In the genomic region with DNA sequence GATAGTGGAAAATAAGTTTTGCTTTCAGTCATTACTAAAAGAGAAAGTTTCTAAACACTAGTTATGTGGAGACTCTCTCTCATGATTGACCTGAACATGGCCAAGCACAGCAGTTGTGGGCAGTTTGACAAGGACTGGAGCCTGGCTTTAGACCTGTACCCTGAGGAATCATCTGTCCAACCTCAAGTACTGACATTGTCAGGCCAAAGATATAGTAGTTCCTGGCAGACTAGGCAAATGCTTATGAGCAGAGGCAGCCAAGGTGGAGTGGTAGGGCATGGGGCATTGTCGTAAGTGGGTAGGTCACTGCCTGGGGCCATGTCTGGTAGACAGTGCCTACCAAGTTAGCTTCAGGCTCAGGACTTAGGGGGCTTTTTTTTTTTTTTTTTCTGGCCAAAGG, we compare ENCODE assay signal across 18 cellular contexts. TPM values are rescaled to one million over a fixed set of nuclear protein-coding genes. Genes with fewer than 3 reads are reported as not detected.
DNase-seq lines count a peak whose midpoint lies in the region; ATAC-seq and TF ChIP-seq lines count a peak whose summit lies in the region.
"Had no signal": no experiment of that assay in that cellular context is flagged by ENCODE, and none has a peak within 500 bp of the region (broad histone marks: within the 10 kb centered on the region; RNA-seq: fewer than 3 reads in every experiment).

No MANE protein-coding gene starts in this region.

- intact Hi-C loops in Right ventricle myocardium inferior (cut with DNase I): no loop called here
- intact Hi-C loops in left cardiac atrium (cut with DNase I): no loop called here
- intact Hi-C loops in left ventricle myocardium inferior (cut with micrococcal nuclease): no loop called here

- no peak for TF ChIP-seq CTCF in left ventricle myocardium inferior (IDR thresholded peaks at IDR 0.05; ENCODE audit: borderline replicate concordance)

- H3K27me3 ChIP-seq in left ventricle myocardium inferior (ENCODE audit: low read depth): no peaks in the 10 kb centered on the region
- H3K27me3 ChIP-seq: BLaER1 had no signal

- DNase-seq in Right ventricle myocardium inferior (ENCODE audit: missing footprints) (no peak), left cardiac atrium (no peak), NCI-H69 (lab: John Stamatoyannopoulos, UW) (peak; percentile 6), left ventricle myocardium inferior (peak; percentile 18), NCI-H774 (lab: John Stamatoyannopoulos, UW) (no peak)
- no peak for DNase-seq in activated CD4-positive, alpha-beta T cell treated with anti-CD3 and anti-CD28 coated beads for 48 hours
- DNase-seq: Caco-2; CD4-positive, CD25-positive, alpha-beta regulatory T cell; CD8-positive, alpha-beta T cell; DMS153; DND-41; H9 had no signal

- H3K9me3 ChIP-seq in left ventricle myocardium inferior (replicated peaks): no peaks in the 10 kb centered on the region
- H3K9me3 ChIP-seq: BLaER1, Caco-2 had no signal

- ATAC-seq in Right ventricle myocardium inferior: peak; percentile 52
- no peak for ATAC-seq in left cardiac atrium
- ATAC-seq: CD8-positive, alpha-beta T cell; GM23338; HCT116 had no signal

- H3K27ac ChIP-seq in left ventricle myocardium inferior (replicated peaks): no peak overlapping the region
- H3K27ac ChIP-seq: 22Rv1, BLaER1, C4-2B had no signal

- H3K36me3 ChIP-seq in left ventricle myocardium inferior: no peaks in the 10 kb centered on the region
- H3K36me3 ChIP-seq: BLaER1 had no signal

- no peak overlapping the region for H3K4me3 ChIP-seq in left ventricle myocardium inferior
- H3K4me3 ChIP-seq: BLaER1, GM23338 had no signal

- H3K4me1 ChIP-seq in left ventricle myocardium inferior: no peaks in the 10 kb centered on the region
- H3K4me1 ChIP-seq: BLaER1, Caco-2 had no signal

RNA-seq across cellular contexts. Expression of gene PLAAT1, which starts 20.9 kb away (rescaled TPM):
- total RNA-seq in Right ventricle myocardium inferior (4.2 TPM), left cardiac atrium (1 to 10 TPM; 5.7 to 5.9 TPM), left ventricle myocardium inferior (8.1 TPM)
- total RNA-seq: B cell; CD4-positive, CD25-positive, alpha-beta regulatory T cell; CD8-positive, alpha-beta T cell had no signal

Comparison
In these comparisons a context has a peak if more than half of its experiments do, and no peak if none do; other contexts are left out.
1. DNase-seq: peak in NCI-H69 (single experiment) and left ventricle myocardium inferior (single experiment); none in Right ventricle myocardium inferior (single experiment), left cardiac atrium (single experiment), activated CD4-positive, alpha-beta T cell treated with anti-CD3 and anti-CD28 coated beads for 48 hours (single experiment) and NCI-H774 (single experiment).